Comparison of ENCODE assay signal across 14 cellular contexts in the genomic region with DNA sequence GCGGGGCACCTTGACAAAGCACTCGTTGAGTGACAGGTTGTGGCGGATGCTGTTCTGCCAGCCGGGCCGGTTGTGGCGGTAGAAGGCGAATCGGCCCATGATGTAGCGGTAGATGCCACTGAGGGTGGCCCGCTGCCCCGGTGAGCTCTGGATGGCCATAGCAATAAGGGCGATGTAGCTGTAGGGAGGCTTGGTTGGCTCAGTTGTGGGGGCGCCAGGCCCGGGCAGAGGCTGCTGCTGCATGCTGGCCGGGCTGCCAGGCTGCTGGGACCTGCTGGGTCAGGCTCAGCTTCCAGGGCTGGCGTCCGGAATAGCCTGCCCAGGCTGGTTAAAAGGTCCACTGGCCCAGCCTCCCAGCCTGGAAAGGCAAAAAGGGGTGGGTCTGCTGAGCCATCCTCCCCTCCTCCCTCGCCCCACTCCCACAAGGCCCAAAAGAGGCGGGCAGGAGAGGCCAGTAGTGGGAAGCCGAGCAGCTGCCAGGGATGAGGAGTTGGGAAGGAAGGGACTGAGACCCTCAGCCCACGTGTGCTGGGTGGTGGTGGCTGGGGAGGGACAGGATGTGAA. TPM values are rescaled to one million over a fixed set of nuclear protein-coding genes. Genes with fewer than 3 reads are reported as not detected.
DNase-seq lines count a peak whose midpoint lies in the region; ATAC-seq and TF ChIP-seq lines count a peak whose summit lies in the region.
"Had no signal": no experiment of that assay in that cellular context is flagged by ENCODE, and none has a peak within 500 bp of the region (broad histone marks: within the 10 kb centered on the region; RNA-seq: fewer than 3 reads in every experiment).

A gene (minus strand): TSS at position 305 of the 564 bp plus-strand sequence. CDS start 62 bp downstream, at position 243.

- H3K27ac ChIP-seq in H9 (ENCODE audit: insufficient read length, low read depth, low read length), result no peak within 1 kb of the TSS
- peak within 1 kb of the TSS; percentile 85 to 95 for H3K27ac ChIP-seq in coronary artery
- peak within 1 kb of the TSS; percentile 60 for H3K27ac ChIP-seq in layer of hippocampus (ENCODE audit: low read depth, low read length)
- H3K27ac ChIP-seq in gastrocnemius medialis, result peak within 1 kb of the TSS; percentile 45 to 53 (median 50)
- H3K27ac ChIP-seq: epithelial cell of prostate had no signal

- H3K27ac Mint-ChIP-seq in H9, result no peak within 1 kb of the TSS
- H3K27ac Mint-ChIP-seq: activated naive CD8-positive, alpha-beta T cell; CD4-positive, CD25-positive, alpha-beta regulatory T cell; stimulated activated naive B cell treated with anti-CD40 and anti-IgM and Interleukin-4, amounts not matched to agents 10 μg/mL and 1 μg/mL and 100 μg/mL, for 72 hours had no signal

- H3T11ph ChIP-seq in H9 (ENCODE audit: low read length), result no peak within 1 kb of the TSS

- ATAC-seq in gastrocnemius medialis (peak in 1 of 2 donors; percentile 7), HG02973 (IDR thresholded peaks at IDR 0.05; ENCODE audit: unreplicated experiment) (no peak), HG02884 (IDR thresholded peaks at IDR 0.05; ENCODE audit: unreplicated experiment) (no peak)
- ATAC-seq: left colon had no signal

- no peaks in the 10 kb centered on the region for H3K23me2 ChIP-seq in H9 (ENCODE audit: insufficient read length, low read depth, low read length, poor library complexity, severe bottlenecking)

- no peaks in the 10 kb centered on the region for H3K9me3 Mint-ChIP-seq in H9
- H3K9me3 Mint-ChIP-seq: stimulated activated naive B cell treated with anti-CD40 and anti-IgM and Interleukin-4, amounts not matched to agents 10 μg/mL and 1 μg/mL and 100 μg/mL, for 72 hours had no signal

- no peaks in the 10 kb centered on the region for H3K79me2 ChIP-seq in H9 (ENCODE audit: insufficient read depth, low read length)

- H3K36me3 ChIP-seq in gastrocnemius medialis, result no peaks in the 10 kb centered on the region

- peaks cover 29% of the 10 kb centered on the region for H3K27me3 Mint-ChIP-seq in H9 (ENCODE audit: low read depth)
- H3K27me3 Mint-ChIP-seq: activated naive CD8-positive, alpha-beta T cell had no signal

- no peak within 1 kb of the TSS for H2BK15ac ChIP-seq in H9 (ENCODE audit: low read depth, low read length)

- H3K27me3 ChIP-seq in H9 (ENCODE audit: insufficient read depth, low read length) (no peaks in the 10 kb centered on the region), layer of hippocampus (ENCODE audit: control insufficient read depth, insufficient read depth, low read length) (peaks cover 10% of the 10 kb centered on the region), gastrocnemius medialis (peaks cover 0 to 5% (median 4%) of the 10 kb centered on the region in 3 donors)

- H3K4me3 ChIP-seq in coronary artery, result peak within 1 kb of the TSS; percentile 84
- H3K4me3 ChIP-seq in gastrocnemius medialis, result peak within 1 kb of the TSS in 3 of 4 donors; percentile 33 to 41 (median 38)

- TF ChIP-seq CTCF in H9 (conservative IDR thresholded peaks at IDR 0.05), result no peak
- TF ChIP-seq CTCF in coronary artery (IDR thresholded peaks at IDR 0.05), result no peak
- no peak for TF ChIP-seq CTCF in gastrocnemius medialis (IDR thresholded peaks at IDR 0.05 in 4 of 5, conservative IDR thresholded peaks at IDR 0.05 in 1 of 5)

- WGBS in H9 (ENCODE audit: extremely low coverage, insufficient read length, low lambda C conversion rate), result no CpG with 5 or more reads among the region's 21 CpGs

- H3K4me1 ChIP-seq in H9 (ENCODE audit: insufficient read depth, low read length) (no peaks in the 10 kb centered on the region; the same call in 1 of the 2 replicates), gastrocnemius medialis (peaks cover 0 to 11% of the 10 kb centered on the region in 2 donors)

- in situ Hi-C loops in gastrocnemius medialis (cut with MboI; ENCODE audit: low sequenced_read_pairs in 4 of 4), result loop anchor here in 1 of 4 donors (25.0 kb wide), 1 partner anchor 108 kb away; a partner anchor contains a TSS

- H3K14ac ChIP-seq in H9 (ENCODE audit: insufficient read depth, low read length), result no peak within 1 kb of the TSS

- TF ChIP-seq POLR2A in gastrocnemius medialis (IDR thresholded peaks at IDR 0.05), result peak in 1 of 2 donors; percentile 17

- H2BK5ac ChIP-seq in H9 (ENCODE audit: insufficient read length, low read length), result no peak within 1 kb of the TSS

- H4K91ac ChIP-seq in H9 (ENCODE audit: insufficient read length, low read depth, low read length), result no peak within 1 kb of the TSS

- no peak within 1 kb of the TSS for H2AK5ac ChIP-seq in H9 (ENCODE audit: insufficient read length, low read length)

- no peak within 1 kb of the TSS for H3K4me3 Mint-ChIP-seq in H9
- H3K4me3 Mint-ChIP-seq: activated naive CD8-positive, alpha-beta T cell; CD4-positive, CD25-positive, alpha-beta regulatory T cell; stimulated activated naive B cell treated with anti-CD40 and anti-IgM and Interleukin-4, amounts not matched to agents 10 μg/mL and 1 μg/mL and 100 μg/mL, for 72 hours had no signal

- no peaks in the 10 kb centered on the region for H3K36me3 Mint-ChIP-seq in H9 (ENCODE audit: insufficient read depth in 1 of 3, low read depth in 3 of 3)
- H3K36me3 Mint-ChIP-seq: activated naive CD8-positive, alpha-beta T cell; CD4-positive, CD25-positive, alpha-beta regulatory T cell; stimulated activated naive B cell treated with anti-CD40 and anti-IgM and Interleukin-4, amounts not matched to agents 10 μg/mL and 1 μg/mL and 100 μg/mL, for 72 hours had no signal

- no peak within 1 kb of the TSS for H2BK120ac ChIP-seq in H9 (ENCODE audit: low read depth, low read length, poor library complexity, severe bottlenecking)

- H3K56ac ChIP-seq in H9 (ENCODE audit: insufficient read length, low read depth, low read length), result no peak within 1 kb of the TSS

- no peak within 1 kb of the TSS for H2BK20ac ChIP-seq in H9 (ENCODE audit: low read depth, low read length, poor library complexity, severe bottlenecking)

- no peaks in the 10 kb centered on the region for H3K9me3 ChIP-seq in H9 (ENCODE audit: control insufficient read depth, low read depth, low read length)
- H3K9me3 ChIP-seq in gastrocnemius medialis, result no peaks in the 10 kb centered on the region

- no peak within 1 kb of the TSS for H3K4me2 ChIP-seq in H9 (ENCODE audit: insufficient read depth, insufficient read length, low read length)

- intact Hi-C loops in gastrocnemius medialis (cut with DNase I; ENCODE audit: low total_unique reads), result no loop called here

- H4K5ac ChIP-seq in H9 (ENCODE audit: insufficient read length, low read depth, low read length), result no peak within 1 kb of the TSS

- H3K4ac ChIP-seq in H9 (ENCODE audit: low read depth, low read length), result no peak within 1 kb of the TSS

- no peaks in the 10 kb centered on the region for H4K20me1 ChIP-seq in H9 (ENCODE audit: control insufficient read depth, insufficient read depth, insufficient read length)

- H4K8ac ChIP-seq in H9 (replicated peaks; ENCODE audit: insufficient read length, low read depth, low read length), result no peak within 1 kb of the TSS

- H3K79me1 ChIP-seq in H9 (ENCODE audit: insufficient read depth, low read depth, low read length, poor library complexity, severe bottlenecking), result no peaks in the 10 kb centered on the region

- no peak within 1 kb of the TSS for H3K23ac ChIP-seq in H9 (ENCODE audit: insufficient read length, low read depth, low read length)

- H2AFZ ChIP-seq in H9 (ENCODE audit: low read length), result no peak within 1 kb of the TSS

- H2BK12ac ChIP-seq in H9 (ENCODE audit: insufficient read length, low read depth, low read length), result no peak within 1 kb of the TSS

- peaks cover 28 to 29% of the 10 kb centered on the region in 2 experiments for H3K4me1 Mint-ChIP-seq in H9

- no peak within 1 kb of the TSS for H3K18ac ChIP-seq in H9 (ENCODE audit: insufficient read length, low read depth, low read length)

- no peak within 1 kb of the TSS for H3K9ac ChIP-seq in H9 (ENCODE audit: extremely low read depth, insufficient read length, low read length)

- peak; percentile 82 for DNase-seq in H9
- peak; percentile 92 for DNase-seq in coronary artery (ENCODE audit: low spot score)
- no peak for DNase-seq in gastrocnemius medialis
- no peak for DNase-seq in 8988T
- no peak for DNase-seq in activated naive CD4-positive, alpha-beta T cell (lab: John Stamatoyannopoulos, UW)
- DNase-seq: CD4-positive, CD25-positive, alpha-beta regulatory T cell; left colon; NCI-H2107; stimulated activated naive B cell treated with anti-CD40 and anti-IgM and Interleukin-4, amounts not matched to agents 10 μg/mL and 1 μg/mL and 100 μg/mL, for 72 hours had no signal

RNA-seq across cellular contexts. Expression of the gene that starts here (rescaled TPM):
- total RNA-seq in H9 (2021) (0.22 TPM in 1 of 2 replicates, not detected in the other), gastrocnemius medialis (under 1 TPM in 1 of 4 donors, not detected in 3; 0.33 TPM)
- total RNA-seq: CD4-positive, CD25-positive, alpha-beta regulatory T cell had no signal

Comparison
In these comparisons a context has a peak if more than half of its experiments do, and no peak if none do; other contexts are left out.
1. Peak in DNase-seq in H9; RNA of the gene not detected or under 1 TPM.